20 cellular contexts compared by ENCODE assay signal in the genomic region with DNA sequence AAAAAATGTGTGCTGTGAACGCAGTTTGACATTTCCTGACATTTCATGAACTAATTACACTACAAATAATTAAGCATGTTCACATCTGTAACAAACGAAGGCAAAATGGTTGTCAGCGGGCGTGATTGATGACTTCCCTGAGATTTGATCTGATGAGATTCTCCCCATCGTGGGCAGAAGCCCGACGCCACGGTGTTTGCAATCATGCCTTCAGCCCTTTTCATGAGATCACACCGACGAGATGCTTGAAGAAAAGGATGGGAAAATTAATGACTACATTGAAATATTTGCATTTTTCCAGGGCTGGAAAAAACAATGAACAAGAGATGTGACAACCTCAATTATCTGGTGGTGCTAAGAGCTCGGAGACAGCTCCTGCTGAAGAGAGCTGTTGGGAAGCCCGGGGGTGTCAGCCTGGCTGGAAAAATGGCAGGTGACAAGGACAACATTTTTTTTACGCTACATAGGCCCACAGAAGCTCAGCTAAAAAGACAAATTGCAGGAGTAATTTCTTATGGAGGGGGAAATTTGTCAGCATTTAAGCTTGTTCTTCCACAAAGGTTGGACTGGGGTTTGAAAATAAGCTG.
A peak's percentile ranks its signal among the peaks of the same experiment; 100 is the strongest.
DNase-seq lines count a peak whose midpoint lies in the region; ATAC-seq, FAIRE-seq and TF ChIP-seq lines count a peak whose summit lies in the region.
"Had no signal": no experiment of that assay in that cellular context is flagged by ENCODE, and none has a peak within 500 bp of the region (broad histone marks: within the 10 kb centered on the region; RNA-seq: fewer than 3 reads in every experiment).

No MANE protein-coding gene starts in this region.

- H3K9me3 Mint-ChIP-seq in GM23338 = no peaks in the 10 kb centered on the region
- H3K9me3 Mint-ChIP-seq in activated CD4-positive, alpha-beta T cell treated with anti-CD3 and anti-CD28 coated beads, Interleukin-2, amount 10 ng/mL, durations not matched to agents 7 days and 5 days = no peaks in the 10 kb centered on the region

- H3K23ac ChIP-seq in H1 (ENCODE audit: insufficient read length) (no peak overlapping the region), neuronal stem cell (ENCODE audit: low read depth, low read length, poor library complexity) (no peak overlapping the region)

- H3K79me1 ChIP-seq in H1 (ENCODE audit: low read depth, low read length) = no peaks in the 10 kb centered on the region
- H3K79me1 ChIP-seq in neuronal stem cell (ENCODE audit: low read depth, low read length) = no peaks in the 10 kb centered on the region

- H3K9ac ChIP-seq in H1 (replicated peaks in 1 of 4; ENCODE audit: extremely low read depth in 1 of 4, low read depth in 3 of 4, low read length in 3 of 4) = no peak overlapping the region
- H3K9ac ChIP-seq in neuronal stem cell (ENCODE audit: low read depth, low read length, poor library complexity) = no peak overlapping the region

- no peak overlapping the region for H3K4me2 ChIP-seq in GM23338
- no peak overlapping the region for H3K4me2 ChIP-seq in H1 (ENCODE audit: insufficient read depth in 1 of 2, low read depth in 2 of 2, low read length in 2 of 2)
- no peak overlapping the region for H3K4me2 ChIP-seq in neuronal stem cell (ENCODE audit: insufficient read depth, low read length, poor library complexity, severe bottlenecking)
- H3K4me2 ChIP-seq: A549 had no signal

- CTCF ChIA-PET in H1 (lab: Charles Lee; ENCODE audit: partially characterized antibody) = no interaction called here
- CTCF ChIA-PET in activated CD4-positive, alpha-beta T cell treated with anti-CD3 and anti-CD28 coated beads, Interleukin-2, amount 10 ng/mL, durations not matched to agents 7 days and 5 days (lab: Charles Lee) = no interaction called here

- 0 out of 2 replicates have a peak overlapping the region, but pooled peaks have one; percentile 18 for H2AFZ ChIP-seq in GM23338
- H2AFZ ChIP-seq in H1 (ENCODE audit: low read length) = peak overlapping the region; percentile 7; the same call in 1 of the 2 replicates
- H2AFZ ChIP-seq in neuronal stem cell (ENCODE audit: low read length) = peak overlapping the region; percentile 71

- DNase-seq in GM23338 (ENCODE audit: low spot score) (no peak), NCI-H1930 (lab: John Stamatoyannopoulos, UW) (peak; percentile 15 to 28), H1 (ENCODE audit: low read depth in 1 of 2, low spot score in 2 of 2) (no peak), neuronal stem cell (ENCODE audit: low spot score) (no peak), AG08395 (ENCODE audit: low spot score) (no peak), pancreas (no peak)
- DNase-seq in activated CD4-positive, alpha-beta T cell treated with anti-CD3 and anti-CD28 coated beads, Interleukin-2, amount 10 ng/mL, durations not matched to agents 7 days and 5 days = no peak
- DNase-seq: DMS 273 treated with DMSO at 0.1 percent for 48 hours, GDM1, H7, NCI-H1436, NCI-H2171 treated with DMSO at 0.1 percent for 48 hours had no signal

- H3K27me3 Mint-ChIP-seq in GM23338 (ENCODE audit: insufficient read depth, low read depth, poor library complexity) = peaks cover 2% of the 10 kb centered on the region
- no peaks in the 10 kb centered on the region for H3K27me3 Mint-ChIP-seq in activated CD4-positive, alpha-beta T cell treated with anti-CD3 and anti-CD28 coated beads, Interleukin-2, amount 10 ng/mL, durations not matched to agents 7 days and 5 days

- H3K79me2 ChIP-seq in GM23338 (replicated peaks; ENCODE audit: insufficient read depth) = no peaks in the 10 kb centered on the region
- no peaks in the 10 kb centered on the region for H3K79me2 ChIP-seq in H1 (ENCODE audit: control insufficient read depth in 1 of 2, insufficient read depth in 2 of 2, low read length in 2 of 2)

- H3F3A ChIP-seq in GM23338 (replicated peaks; ENCODE audit: low read depth) = no peaks in the 10 kb centered on the region

- WGBS in H1 (ENCODE audit: extremely low coverage in 1 of 2, insufficient coverage in 1 of 2, insufficient read length in 1 of 2, insufficient replicate concordance in 2 of 2, low coverage in 1 of 2, low lambda C conversion rate in 2 of 2, missing lambda C conversion rate in 1 of 2), 2 experiments = 90% methylated on average over 13 of the region's 13 CpGs; no CpG with 5 or more reads in 1 of the 2 experiments
- WGBS in neuronal stem cell (ENCODE audit: extremely low coverage in 2 of 2, insufficient read length in 2 of 2, insufficient replicate concordance in 1 of 2), 2 donors = no CpG with 5 or more reads among the region's 13 CpGs
- 13 to 16% methylated on average over 13 of the region's 13 CpGs for WGBS in pancreas, 2 donors

- H2AK5ac ChIP-seq in H1 (ENCODE audit: low read depth, low read length) = no peak overlapping the region
- no peak overlapping the region for H2AK5ac ChIP-seq in neuronal stem cell (ENCODE audit: low read depth, low read length)

- no peak overlapping the region for H2BK20ac ChIP-seq in H1 (ENCODE audit: low read length)

- H2BK5ac ChIP-seq in H1 (ENCODE audit: low read depth, low read length) (no peak overlapping the region), neuronal stem cell (ENCODE audit: low read length) (no peak overlapping the region)

- no peak overlapping the region for H4K5ac ChIP-seq in H1 (ENCODE audit: insufficient read length, low read depth, low read length)

- H2BK12ac ChIP-seq in H1 (ENCODE audit: low read depth, low read length) (no peak overlapping the region), neuronal stem cell (ENCODE audit: low read length) (no peak overlapping the region)

- H3K36me3 Mint-ChIP-seq in GM23338 (ENCODE audit: low read depth) = no peaks in the 10 kb centered on the region
- H3K36me3 Mint-ChIP-seq in activated CD4-positive, alpha-beta T cell treated with anti-CD3 and anti-CD28 coated beads, Interleukin-2, amount 10 ng/mL, durations not matched to agents 7 days and 5 days (ENCODE audit: low read depth) = no peaks in the 10 kb centered on the region

- H3K9me3 ChIP-seq in H1 (ENCODE audit: insufficient read depth in 2 of 2, low read depth in 1 of 2, low read length in 1 of 2) (no peaks in the 10 kb centered on the region), neuronal stem cell (replicated peaks in 1 of 2; ENCODE audit: control insufficient read depth in 2 of 2, insufficient read depth in 1 of 2, low read depth in 1 of 2, low read length in 2 of 2) (no peaks in the 10 kb centered on the region), pancreas (no peaks in the 10 kb centered on the region)

- ATAC-seq in GM23338 (no peak), GM18861 (IDR thresholded peaks at IDR 0.05; ENCODE audit: unreplicated experiment) (no peak), pancreas (no peak)
- ATAC-seq: A549, GM12878, Panc1, Right ventricle myocardium inferior had no signal

- no peak overlapping the region for H3K14ac ChIP-seq in H1 (ENCODE audit: insufficient read length)
- H3K14ac ChIP-seq in neuronal stem cell (ENCODE audit: low read length) = no peak overlapping the region

- no peak for FAIRE-seq in H1 (lab: Jason Lieb, UNC)
- no peak for FAIRE-seq in pancreas (lab: Jason Lieb, UNC)
- FAIRE-seq: A549, GM12878, HTR-8/SVneo had no signal

- no peaks in the 10 kb centered on the region for H3K4me1 ChIP-seq in GM23338 (ENCODE audit: insufficient read depth)
- no peaks in the 10 kb centered on the region for H3K4me1 ChIP-seq in H1 (replicated peaks in 1 of 4; ENCODE audit: control insufficient read depth in 3 of 4, insufficient read depth in 4 of 4, low read length in 3 of 4)
- H3K4me1 ChIP-seq in neuronal stem cell (ENCODE audit: control insufficient read depth in 2 of 2, insufficient read depth in 1 of 2, low read depth in 1 of 2, low read length in 2 of 2) = peaks cover 5 to 6% of the 10 kb centered on the region in 2 donors
- no peaks in the 10 kb centered on the region for H3K4me1 ChIP-seq in pancreas
- H3K4me1 ChIP-seq: A549 had no signal

- H3K27ac ChIP-seq in GM23338 (ENCODE audit: low read depth) (no peak overlapping the region), H1 (ENCODE audit: low read depth, low read length) (no peak overlapping the region), neuronal stem cell (replicated peaks; ENCODE audit: low read length) (no peak overlapping the region), pancreas (no peak overlapping the region)
- H3K27ac ChIP-seq: A549, C4-2B, HL-60 had no signal

- H3K27me3 ChIP-seq in GM23338 (ENCODE audit: insufficient read depth) = no peaks in the 10 kb centered on the region
- H3K27me3 ChIP-seq in H1 (replicated peaks in 1 of 4; ENCODE audit: control insufficient read depth in 3 of 4, extremely low read depth in 1 of 4, insufficient read depth in 3 of 4, low read length in 3 of 4) = no peaks in the 10 kb centered on the region
- no peaks in the 10 kb centered on the region for H3K27me3 ChIP-seq in neuronal stem cell (ENCODE audit: control insufficient read depth in 3 of 3, insufficient read depth in 3 of 3, low read depth in 1 of 3, low read length in 3 of 3)
- H3K27me3 ChIP-seq in pancreas = peaks cover 0 to 11% (median 2%) of the 10 kb centered on the region in 4 donors

- no peak for TF ChIP-seq EP300 in H1 (IDR thresholded peaks at IDR 0.05; ENCODE audit: borderline replicate concordance in 1 of 2, low read depth in 2 of 2, low read length in 2 of 2)

- intact Hi-C loops in pancreas (cut with DNase I) = no loop called here

- TF ChIP-seq CTCF in GM23338 (conservative IDR thresholded peaks at IDR 0.05; ENCODE audit: low read depth in 2 of 2) (no peak), H1 (IDR thresholded peaks at IDR 0.05; ENCODE audit: control extremely low read depth in 1 of 3, insufficient read depth in 1 of 3, low read depth in 1 of 3, low read length in 3 of 3) (no peak), pancreas (IDR thresholded peaks at IDR 0.05) (no peak)

- no peaks in the 10 kb centered on the region for H3K9me2 ChIP-seq in GM23338 (ENCODE audit: insufficient read depth)

- H3K4me1 Mint-ChIP-seq in GM23338 = no peaks in the 10 kb centered on the region; the same call in 2 of the 3 replicates
- no peaks in the 10 kb centered on the region for H3K4me1 Mint-ChIP-seq in activated CD4-positive, alpha-beta T cell treated with anti-CD3 and anti-CD28 coated beads, Interleukin-2, amount 10 ng/mL, durations not matched to agents 7 days and 5 days

- H3K27ac Mint-ChIP-seq in GM23338 = no peak overlapping the region
- no peak overlapping the region for H3K27ac Mint-ChIP-seq in activated CD4-positive, alpha-beta T cell treated with anti-CD3 and anti-CD28 coated beads, Interleukin-2, amount 10 ng/mL, durations not matched to agents 7 days and 5 days

- H3K36me3 ChIP-seq in GM23338 (ENCODE audit: insufficient read depth) (no peaks in the 10 kb centered on the region), H1 (ENCODE audit: control insufficient read depth in 2 of 4, insufficient read depth in 4 of 4, low read length in 3 of 4) (no peaks in the 10 kb centered on the region), neuronal stem cell (replicated peaks in 1 of 2; ENCODE audit: control insufficient read depth in 2 of 2, insufficient read depth in 2 of 2, low read length in 2 of 2) (no peaks in the 10 kb centered on the region), pancreas (no peaks in the 10 kb centered on the region)

- no peak overlapping the region for H2BK120ac ChIP-seq in H1 (replicated peaks; ENCODE audit: low read depth, low read length)
- no peak overlapping the region for H2BK120ac ChIP-seq in neuronal stem cell (ENCODE audit: low read depth, low read length)

- POLR2A ChIA-PET in H1 (lab: Charles Lee; ENCODE audit: partially characterized antibody) = no interaction called here
- POLR2A ChIA-PET in activated CD4-positive, alpha-beta T cell treated with anti-CD3 and anti-CD28 coated beads, Interleukin-2, amount 10 ng/mL, durations not matched to agents 7 days and 5 days (lab: Charles Lee) = no interaction called here

- H3K4me3 ChIP-seq in GM23338 (no peak overlapping the region), H1 (ENCODE audit: extremely low read depth in 1 of 4, insufficient read depth in 2 of 4, low read depth in 3 of 4, low read length in 4 of 4) (no peak overlapping the region), neuronal stem cell (ENCODE audit: low read length in 2 of 2) (no peak overlapping the region), pancreas (no peak overlapping the region)
- H3K4me3 ChIP-seq: A549, GM12878 had no signal

- H2BK15ac ChIP-seq in H1 (ENCODE audit: low read length) (no peak overlapping the region), neuronal stem cell (ENCODE audit: low read length) (no peak overlapping the region)

- TF ChIP-seq POLR2A in H1 (IDR thresholded peaks at IDR 0.05; ENCODE audit: control extremely low read depth in 1 of 2, low read depth in 2 of 2, low read length in 2 of 2) = no peak

- H3K23me2 ChIP-seq in H1 (ENCODE audit: low read depth, low read length) = no peaks in the 10 kb centered on the region

- H4K8ac ChIP-seq in H1 (ENCODE audit: extremely low read depth, insufficient read depth, low read length) (no peak overlapping the region), neuronal stem cell (ENCODE audit: low read depth, low read length) (no peak overlapping the region)

- no peak for TF ChIP-seq RAD21 in H1 (IDR thresholded peaks at IDR 0.05 in 1 of 2, conservative IDR thresholded peaks at IDR 0.05 in 1 of 2; ENCODE audit: low read depth in 2 of 2, low read length in 2 of 2)

- H4K20me1 ChIP-seq in GM23338 (replicated peaks; ENCODE audit: insufficient read depth) (no peaks in the 10 kb centered on the region), H1 (replicated peaks in 1 of 2; ENCODE audit: control insufficient read depth in 1 of 2, insufficient read depth in 2 of 2, low read length in 2 of 2) (no peaks in the 10 kb centered on the region)

- H3K56ac ChIP-seq in H1 (replicated peaks; ENCODE audit: insufficient read length, low read depth, low read length) = no peak overlapping the region

- no peak overlapping the region for H3K18ac ChIP-seq in H1 (ENCODE audit: extremely low read depth, low read length)
- no peak overlapping the region for H3K18ac ChIP-seq in neuronal stem cell (ENCODE audit: low read length)

- H4K91ac ChIP-seq in H1 (replicated peaks; ENCODE audit: insufficient read length, low read length) (no peak overlapping the region), neuronal stem cell (ENCODE audit: low read depth, low read length, poor library complexity) (no peak overlapping the region)

- no peak overlapping the region for H3K4me3 Mint-ChIP-seq in GM23338
- no peak overlapping the region for H3K4me3 Mint-ChIP-seq in activated CD4-positive, alpha-beta T cell treated with anti-CD3 and anti-CD28 coated beads, Interleukin-2, amount 10 ng/mL, durations not matched to agents 7 days and 5 days

- H3K4ac ChIP-seq in H1 (replicated peaks; ENCODE audit: insufficient read length, low read depth, low read length) (no peak overlapping the region), neuronal stem cell (ENCODE audit: low read length) (no peak overlapping the region)

Comparison
In these comparisons a context has a peak if more than half of its experiments do, and no peak if none do; other contexts are left out.
1. DNase-seq: peak in NCI-H1930 (2 of 2); none in GM23338 (single experiment), H1 (0 of 2), neuronal stem cell (single experiment), AG08395 (single experiment), activated CD4-positive, alpha-beta T cell treated with anti-CD3 and anti-CD28 coated beads, Interleukin-2, amount 10 ng/mL, durations not matched to agents 7 days and 5 days (single experiment) and pancreas (0 of 6).
2. H2AFZ ChIP-seq: peak in every context shown above with its lines; median percentile 71 in neuronal stem cell; 18 in GM23338; 7 in H1.